Comparison of ENCODE assay signal across 25 cellular contexts in the genomic region with DNA sequence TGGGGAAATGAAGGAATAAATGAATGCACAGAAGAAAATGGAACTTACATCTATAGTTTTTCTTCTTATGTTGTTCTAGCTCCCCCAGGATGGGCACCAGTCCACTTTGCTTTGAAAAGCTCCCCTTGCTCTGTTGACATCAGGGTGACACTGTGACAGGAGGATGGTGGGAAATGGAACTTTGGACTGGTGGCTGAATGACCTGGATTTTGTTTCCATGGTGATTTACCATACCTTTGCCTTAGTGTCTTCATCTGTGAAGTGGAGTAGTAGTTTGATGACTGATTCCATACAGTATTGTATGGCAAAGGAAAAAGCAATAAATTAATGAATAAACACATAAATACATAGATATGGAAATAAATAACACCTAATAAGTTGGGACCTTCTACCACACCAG.
A peak's percentile ranks its signal among the peaks of the same experiment; 100 is the strongest.
DNase-seq lines count a peak whose midpoint lies in the region; ATAC-seq, FAIRE-seq and TF ChIP-seq lines count a peak whose summit lies in the region.
"Had no signal": no experiment of that assay in that cellular context is flagged by ENCODE, and none has a peak within 500 bp of the region (broad histone marks: within the 10 kb centered on the region; RNA-seq: fewer than 3 reads in every experiment).

No MANE protein-coding gene starts in this region.

- TF ChIP-seq CTCF in hepatocyte (IDR thresholded peaks at IDR 0.05; ENCODE audit: poor library complexity) = no peak
- no peak for TF ChIP-seq CTCF in HepG2 (CRISPR knock-in tag; IDR thresholded peaks at IDR 0.05)
- TF ChIP-seq CTCF in right lobe of liver (IDR thresholded peaks at IDR 0.05) = no peak
- TF ChIP-seq CTCF in left lung (IDR thresholded peaks at IDR 0.05) = no peak

- H3K9ac ChIP-seq in HepG2 (ENCODE audit: insufficient read depth, low read depth, low read length) = no peak overlapping the region
- H3K9ac ChIP-seq: BLaER1 treated with 17β-estradiol and CSF1 and Interleukin-3, amounts not matched to agents 10 nM and 100 nM had no signal

- no TSS peak for BruUV-seq in HepG2 (replicated peaks; lab: Mats Ljungman, UMichigan)

- H3K4me1 ChIP-seq in hepatocyte (ENCODE audit: insufficient read depth) (no peaks in the 10 kb centered on the region), HepG2 (ENCODE audit: insufficient read depth, low read length) (no peaks in the 10 kb centered on the region), right lobe of liver (peaks cover 0 to 3% (median 0%) of the 10 kb centered on the region in 4 donors), left lung (no peaks in the 10 kb centered on the region)
- H3K4me1 ChIP-seq: A549 had no signal

- TF ChIP-seq POLR2A in HepG2 (IDR thresholded peaks at IDR 0.05; ENCODE audit: insufficient read depth in 1 of 2, low read depth in 2 of 2, low read length in 2 of 2) (no peak), right lobe of liver (IDR thresholded peaks at IDR 0.05) (no peak)

- H3K9me2 ChIP-seq in hepatocyte (replicated peaks; ENCODE audit: insufficient read depth) = no peaks in the 10 kb centered on the region

- intact Hi-C loops in HepG2 (cut with micrococcal nuclease; ENCODE audit: unreplicated experiment) = no loop called here
- intact Hi-C loops in right lobe of liver (cut with DNase I) = no loop called here
- intact Hi-C loops in left lung (cut with DNase I) = no loop called here

- TF ChIP-seq EP300 in HepG2 (IDR thresholded peaks at IDR 0.05; ENCODE audit: low read depth in 2 of 2, low read length in 2 of 2) = no peak
- TF ChIP-seq EP300 in HepG2 (CRISPR knock-in tag; IDR thresholded peaks at IDR 0.05; ENCODE audit: borderline replicate concordance) = no peak

- peak; percentile 47 for DNase-seq in DMS53 (lab: John Stamatoyannopoulos, UW)
- DNase-seq in DMS53 treated with DMSO at 0.1 percent for 48 hours (lab: John Stamatoyannopoulos, UW; ENCODE audit: unreplicated experiment) = no peak
- peak; percentile 7 for DNase-seq in hepatocyte (ENCODE audit: low spot score)
- peak; percentile 14 for DNase-seq in HepG2 (ENCODE audit: low spot score)
- no peak for DNase-seq in right lobe of liver
- DNase-seq in left lung = no peak
- DNase-seq: AML-193; CD4-positive, alpha-beta memory T cell; CD8-positive, alpha-beta memory T cell; COR-L47; DMS 273 treated with DMSO at 0.1 percent for 48 hours; DMS153; DMS79; DND-41; EL; GDM1 had no signal

- POLR2A ChIA-PET in HepG2 (lab: Yijun Ruan, JAX) = no interaction called here

- no peak overlapping the region for H3K4me3 ChIP-seq in hepatocyte
- no peak overlapping the region for H3K4me3 ChIP-seq in HepG2 (replicated peaks in 1 of 3; ENCODE audit: insufficient read depth in 1 of 3, low read depth in 2 of 3, low read length in 3 of 3)
- H3K4me3 ChIP-seq in right lobe of liver = no peak overlapping the region
- no peak overlapping the region for H3K4me3 ChIP-seq in left lung
- H3K4me3 ChIP-seq: A549; BLaER1 treated with 17β-estradiol and CSF1 and Interleukin-3, amounts not matched to agents 10 nM and 100 nM; GM12878 had no signal

- in situ Hi-C loops in HepG2 (cut with HindIII; ENCODE audit: extremely low pct_ligation_motif_present, low pct_unique_long_range_greater_than_20kb) = no loop called here

- H4K20me1 ChIP-seq in hepatocyte (ENCODE audit: insufficient read depth, poor library complexity, severe bottlenecking) (no peaks in the 10 kb centered on the region), HepG2 (ENCODE audit: insufficient read depth, low read length) (no peaks in the 10 kb centered on the region)
- H4K20me1 ChIP-seq: BLaER1 treated with 17β-estradiol and CSF1 and Interleukin-3, amounts not matched to agents 10 nM and 100 nM had no signal

- H3K4me2 ChIP-seq in hepatocyte = no peak overlapping the region
- H3K4me2 ChIP-seq in HepG2 (ENCODE audit: low read depth, low read length) = no peak overlapping the region
- H3K4me2 ChIP-seq: A549; BLaER1 treated with 17β-estradiol and CSF1 and Interleukin-3, amounts not matched to agents 10 nM and 100 nM had no signal

- CTCF ChIA-PET in HepG2 (lab: Yijun Ruan, JAX; ENCODE audit: low intra/inter-chr PET ratio, low total read pairs) = no interaction called here

- H3K79me2 ChIP-seq in hepatocyte (no peaks in the 10 kb centered on the region), HepG2 (ENCODE audit: insufficient read depth, low read length) (no peaks in the 10 kb centered on the region)

- H2AFZ ChIP-seq in hepatocyte (no peak overlapping the region), HepG2 (ENCODE audit: low read length) (no peak overlapping the region)

- H3K36me3 ChIP-seq in hepatocyte (replicated peaks; ENCODE audit: insufficient read depth, low read depth) = no peaks in the 10 kb centered on the region
- H3K36me3 ChIP-seq in HepG2 (replicated peaks in 1 of 2; ENCODE audit: control insufficient read depth in 1 of 2, insufficient read depth in 2 of 2, low read length in 2 of 2) = no peaks in the 10 kb centered on the region
- no peaks in the 10 kb centered on the region for H3K36me3 ChIP-seq in right lobe of liver
- H3K36me3 ChIP-seq in left lung = no peaks in the 10 kb centered on the region
- H3K36me3 ChIP-seq: BLaER1 treated with 17β-estradiol and CSF1 and Interleukin-3, amounts not matched to agents 10 nM and 100 nM had no signal

- H3K27ac ChIP-seq in hepatocyte (no peak overlapping the region), HepG2 (ENCODE audit: extremely low read length, insufficient read depth, low read length) (no peak overlapping the region), right lobe of liver (no peak overlapping the region), left lung (no peak overlapping the region)
- H3K27ac ChIP-seq: 22Rv1; A549; BLaER1 treated with 17β-estradiol and CSF1 and Interleukin-3, amounts not matched to agents 10 nM and 100 nM; C4-2B had no signal

- H3K9me3 ChIP-seq in hepatocyte (ENCODE audit: low read depth) = no peaks in the 10 kb centered on the region
- H3K9me3 ChIP-seq in HepG2 (ENCODE audit: low read length) = no peaks in the 10 kb centered on the region
- H3K9me3 ChIP-seq in right lobe of liver = no peaks in the 10 kb centered on the region
- H3K9me3 ChIP-seq in left lung = no peaks in the 10 kb centered on the region
- H3K9me3 ChIP-seq: A549; BLaER1 treated with 17β-estradiol and CSF1 and Interleukin-3, amounts not matched to agents 10 nM and 100 nM had no signal

- FAIRE-seq in HepG2 (lab: Jason Lieb, UNC) = no peak
- FAIRE-seq: A549, GM12878, GM12892, GM18507 had no signal

- TF ChIP-seq RAD21 in HepG2 (CRISPR knock-in tag; IDR thresholded peaks at IDR 0.05) = no peak

- H3K27me3 ChIP-seq in hepatocyte (no peaks in the 10 kb centered on the region), HepG2 (ENCODE audit: control insufficient read depth in 1 of 2, insufficient read depth in 2 of 2, low read length in 2 of 2) (no peaks in the 10 kb centered on the region), right lobe of liver (no peaks in the 10 kb centered on the region), left lung (no peaks in the 10 kb centered on the region)
- H3K27me3 ChIP-seq: BLaER1 treated with 17β-estradiol and CSF1 and Interleukin-3, amounts not matched to agents 10 nM and 100 nM had no signal

- peak; percentile 60 for ATAC-seq in HepG2
- peak; percentile 16 to 61 (median 36) for ATAC-seq in right lobe of liver
- no peak for ATAC-seq in left lung
- ATAC-seq in HG03354 (IDR thresholded peaks at IDR 0.05; ENCODE audit: poor library complexity, severe bottlenecking, unreplicated experiment) = no peak
- no peak for ATAC-seq in HG02840 (IDR thresholded peaks at IDR 0.05; ENCODE audit: low FRiP score, unreplicated experiment)
- ATAC-seq: A549, GM12878 had no signal

TF ChIP-seq in HepG2, 621 proteins besides CTCF, POLR2A, EP300 and RAD21 (continues in another document):
- TF ChIP-seq RARA (CRISPR knock-in tag; IDR thresholded peaks at IDR 0.05) (peak; percentile 36; the same call in 1 of the 2 replicates), ZMAT3 (CRISPR knock-in tag; conservative IDR thresholded peaks at IDR 0.05) (no peak), MXI1 (IDR thresholded peaks at IDR 0.05; ENCODE audit: borderline replicate concordance, low read depth, low read length) (no peak), HOXA3 (CRISPR knock-in tag; IDR thresholded peaks at IDR 0.05) (no peak), REPIN1 (CRISPR knock-in tag; IDR thresholded peaks at IDR 0.05; ENCODE audit: borderline replicate concordance, low read depth) (no peak), ZNF230 (CRISPR knock-in tag; IDR thresholded peaks at IDR 0.05) (no peak), ZNF607 (CRISPR knock-in tag; IDR thresholded peaks at IDR 0.05; ENCODE audit: borderline replicate concordance) (no peak), RFX3 (CRISPR knock-in tag; IDR thresholded peaks at IDR 0.05) (peak; percentile 66), HIVEP1 (CRISPR knock-in tag; IDR thresholded peaks at IDR 0.05) (no peak)
- TF ChIP-seq, protein P1, sequence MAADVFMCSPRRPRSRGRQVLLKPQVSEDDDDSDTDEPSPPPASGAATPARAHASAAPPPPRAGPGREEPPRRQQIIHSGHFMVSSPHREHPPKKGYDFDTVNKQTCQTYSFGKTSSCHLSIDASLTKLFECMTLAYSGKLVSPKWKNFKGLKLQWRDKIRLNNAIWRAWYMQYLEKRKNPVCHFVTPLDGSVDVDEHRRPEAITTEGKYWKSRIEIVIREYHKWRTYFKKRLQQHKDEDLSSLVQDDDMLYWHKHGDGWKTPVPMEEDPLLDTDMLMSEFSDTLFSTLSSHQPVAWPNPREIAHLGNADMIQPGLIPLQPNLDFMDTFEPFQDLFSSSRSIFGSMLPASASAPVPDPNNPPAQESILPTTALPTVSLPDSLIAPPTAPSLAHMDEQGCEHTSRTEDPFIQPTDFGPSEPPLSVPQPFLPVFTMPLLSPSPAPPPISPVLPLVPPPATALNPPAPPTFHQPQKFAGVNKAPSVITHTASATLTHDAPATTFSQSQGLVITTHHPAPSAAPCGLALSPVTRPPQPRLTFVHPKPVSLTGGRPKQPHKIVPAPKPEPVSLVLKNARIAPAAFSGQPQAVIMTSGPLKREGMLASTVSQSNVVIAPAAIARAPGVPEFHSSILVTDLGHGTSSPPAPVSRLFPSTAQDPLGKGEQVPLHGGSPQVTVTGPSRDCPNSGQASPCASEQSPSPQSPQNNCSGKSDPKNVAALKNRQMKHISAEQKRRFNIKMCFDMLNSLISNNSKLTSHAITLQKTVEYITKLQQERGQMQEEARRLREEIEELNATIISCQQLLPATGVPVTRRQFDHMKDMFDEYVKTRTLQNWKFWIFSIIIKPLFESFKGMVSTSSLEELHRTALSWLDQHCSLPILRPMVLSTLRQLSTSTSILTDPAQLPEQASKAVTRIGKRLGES (CRISPR knock-in tag; IDR thresholded peaks at IDR 0.05; ENCODE audit: borderline replicate concordance) = no peak
- TF ChIP-seq, protein P2, sequence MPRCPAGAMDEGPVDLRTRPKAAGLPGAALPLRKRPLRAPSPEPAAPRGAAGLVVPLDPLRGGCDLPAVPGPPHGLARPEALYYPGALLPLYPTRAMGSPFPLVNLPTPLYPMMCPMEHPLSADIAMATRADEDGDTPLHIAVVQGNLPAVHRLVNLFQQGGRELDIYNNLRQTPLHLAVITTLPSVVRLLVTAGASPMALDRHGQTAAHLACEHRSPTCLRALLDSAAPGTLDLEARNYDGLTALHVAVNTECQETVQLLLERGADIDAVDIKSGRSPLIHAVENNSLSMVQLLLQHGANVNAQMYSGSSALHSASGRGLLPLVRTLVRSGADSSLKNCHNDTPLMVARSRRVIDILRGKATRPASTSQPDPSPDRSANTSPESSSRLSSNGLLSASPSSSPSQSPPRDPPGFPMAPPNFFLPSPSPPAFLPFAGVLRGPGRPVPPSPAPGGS (CRISPR knock-in tag; IDR thresholded peaks at IDR 0.05) = no peak

Comparison
In these comparisons a context has a peak if more than half of its experiments do, and no peak if none do; other contexts are left out.
1. DNase-seq: peak in DMS53 (single experiment), hepatocyte (single experiment) and HepG2 (single experiment); none in DMS53 treated with DMSO at 0.1 percent for 48 hours (single experiment), right lobe of liver (0 of 3) and left lung (0 of 2).
2. ATAC-seq: peak in HepG2 (single experiment) and right lobe of liver (4 of 4); none in left lung (single experiment), HG03354 (single experiment) and HG02840 (single experiment).